16 cellular contexts compared by ENCODE assay signal in genomic region chr2:226554726-226555125, GRCh38.
"Had no signal": no experiment of that assay in that cellular context is flagged by ENCODE, and none has a peak within 500 bp of the region (broad histone marks: within the 10 kb centered on the region; RNA-seq: fewer than 3 reads in every experiment).

No MANE protein-coding gene starts in this region.

- H3K9me3 Mint-ChIP-seq: activated naive CD4-positive, alpha-beta T cell treated with anti-CD3 and anti-CD28 coated beads for 36 hours; activated T-helper 17 cell treated with anti-CD3 and anti-CD28 coated beads, Interleukin-2, amount 50 U/mL, for 72 hours; nephron; stimulated activated naive CD8-positive, alpha-beta T cell treated with anti-CD3 and anti-CD28 coated beads, Interleukin-15, Interleukin-2, amounts not matched to agents 100 ng/mL and 50 ng/mL, for 24 hours; T-helper 1 cell treated with Interleukin-12 subunit alpha and Interleukin-12 subunit beta and Interleukin-4 antibody, amounts not matched to agents 30 μg/mL and 1 μg/mL, for 36 hours had no signal

- ATAC-seq: activated T-helper 17 cell treated with anti-CD3 and anti-CD28 coated beads, Interleukin-2, amount 50 U/mL, for 72 hours had no signal

- H3K9me3 ChIP-seq: testis had no signal

- H3K27ac Mint-ChIP-seq: activated naive CD4-positive, alpha-beta T cell treated with anti-CD3 and anti-CD28 coated beads for 36 hours; activated T-helper 17 cell treated with anti-CD3 and anti-CD28 coated beads, Interleukin-2, amount 50 U/mL, for 72 hours; nephron; stimulated activated naive CD8-positive, alpha-beta T cell treated with anti-CD3 and anti-CD28 coated beads, Interleukin-15, Interleukin-2, amounts not matched to agents 100 ng/mL and 50 ng/mL, for 24 hours; T-helper 1 cell treated with Interleukin-12 subunit alpha and Interleukin-12 subunit beta and Interleukin-4 antibody, amounts not matched to agents 30 μg/mL and 1 μg/mL, for 36 hours had no signal

- H3K27me3 ChIP-seq: testis had no signal

- H3K4me1 ChIP-seq: testis had no signal

- H3K4me3 ChIP-seq: coronary artery, testis had no signal

- H3K4me1 Mint-ChIP-seq: activated T-helper 17 cell treated with anti-CD3 and anti-CD28 coated beads, Interleukin-2, amount 50 U/mL, for 72 hours had no signal

- DNase-seq: activated CD4-positive, alpha-beta T cell treated with anti-CD3 and anti-CD28 coated beads, Interleukin-2, amount 50 U/mL, for 1 hour; activated CD4-positive, CD25-positive, alpha-beta regulatory T cell; activated naive CD4-positive, alpha-beta T cell treated with anti-CD3 and anti-CD28 coated beads for 36 hours; activated T-cell treated with anti-CD3 and anti-CD28 coated beads for 4 hours; caudate nucleus; effector CD4-positive, alpha-beta T cell; foreskin melanocyte; head of caudate nucleus; occipital lobe; stimulated activated CD4-positive, alpha-beta T cell treated with anti-CD3 and anti-CD28 coated beads, Interleukin-4, amount 100 ng/mL, for 24 hours; testis had no signal

- H3K4me3 Mint-ChIP-seq: activated naive CD4-positive, alpha-beta T cell treated with anti-CD3 and anti-CD28 coated beads for 36 hours; activated T-helper 17 cell treated with anti-CD3 and anti-CD28 coated beads, Interleukin-2, amount 50 U/mL, for 72 hours; nephron; stimulated activated naive CD8-positive, alpha-beta T cell treated with anti-CD3 and anti-CD28 coated beads, Interleukin-15, Interleukin-2, amounts not matched to agents 100 ng/mL and 50 ng/mL, for 24 hours; T-helper 1 cell treated with Interleukin-12 subunit alpha and Interleukin-12 subunit beta and Interleukin-4 antibody, amounts not matched to agents 30 μg/mL and 1 μg/mL, for 36 hours had no signal
